Comparison of ENCODE assay signal across 10 cellular contexts in genomic region chr22:30312053-30312452, GRCh38. TPM values are rescaled to one million over a fixed set of nuclear protein-coding genes. Genes with fewer than 3 reads are reported as not detected.
DNase-seq lines count a peak whose midpoint lies in the region; ATAC-seq and TF ChIP-seq lines count a peak whose summit lies in the region.
"Had no signal": no experiment of that assay in that cellular context is flagged by ENCODE, and none has a peak within 500 bp of the region (broad histone marks: within the 10 kb centered on the region; RNA-seq: fewer than 3 reads in every experiment).

No MANE protein-coding gene starts in this region.

- H3K27ac Mint-ChIP-seq in activated naive CD4-positive, alpha-beta T cell treated with anti-CD3 and anti-CD28 coated beads, Interleukin-2, amount 10 ng/mL, durations not matched to agents 7 days and 5 days: peak overlapping the region; percentile 6
- H3K27ac Mint-ChIP-seq in activated naive CD8-positive, alpha-beta T cell treated with anti-CD3 and anti-CD28 coated beads, Interleukin-2, amount 10 ng/mL, durations not matched to agents 7 days and 5 days: peak overlapping the region; percentile 63
- peak overlapping the region; percentile 95 for H3K27ac Mint-ChIP-seq in type B pancreatic cell

- H3K9me3 Mint-ChIP-seq in activated naive CD4-positive, alpha-beta T cell treated with anti-CD3 and anti-CD28 coated beads, Interleukin-2, amount 10 ng/mL, durations not matched to agents 7 days and 5 days: no peaks in the 10 kb centered on the region
- no peaks in the 10 kb centered on the region for H3K9me3 Mint-ChIP-seq in activated naive CD8-positive, alpha-beta T cell treated with anti-CD3 and anti-CD28 coated beads, Interleukin-2, amount 10 ng/mL, durations not matched to agents 7 days and 5 days
- no peaks in the 10 kb centered on the region for H3K9me3 Mint-ChIP-seq in type B pancreatic cell

- no peaks in the 10 kb centered on the region for H3K27me3 Mint-ChIP-seq in activated naive CD4-positive, alpha-beta T cell treated with anti-CD3 and anti-CD28 coated beads, Interleukin-2, amount 10 ng/mL, durations not matched to agents 7 days and 5 days
- no peaks in the 10 kb centered on the region for H3K27me3 Mint-ChIP-seq in activated naive CD8-positive, alpha-beta T cell treated with anti-CD3 and anti-CD28 coated beads, Interleukin-2, amount 10 ng/mL, durations not matched to agents 7 days and 5 days
- no peaks in the 10 kb centered on the region for H3K27me3 Mint-ChIP-seq in type B pancreatic cell

- H3K4me3 Mint-ChIP-seq in activated naive CD4-positive, alpha-beta T cell treated with anti-CD3 and anti-CD28 coated beads, Interleukin-2, amount 10 ng/mL, durations not matched to agents 7 days and 5 days: no peak overlapping the region
- no peak overlapping the region for H3K4me3 Mint-ChIP-seq in activated naive CD8-positive, alpha-beta T cell treated with anti-CD3 and anti-CD28 coated beads, Interleukin-2, amount 10 ng/mL, durations not matched to agents 7 days and 5 days
- peak overlapping the region; percentile 76 for H3K4me3 Mint-ChIP-seq in type B pancreatic cell

- DNase-seq in activated naive CD4-positive, alpha-beta T cell treated with anti-CD3 and anti-CD28 coated beads, Interleukin-2, amount 10 ng/mL, durations not matched to agents 7 days and 5 days: no peak
- no peak for DNase-seq in activated naive CD4-positive, alpha-beta T cell (lab: John Stamatoyannopoulos, UW)
- no peak for DNase-seq in activated naive CD8-positive, alpha-beta T cell treated with anti-CD3 and anti-CD28 coated beads, Interleukin-2, amount 10 ng/mL, durations not matched to agents 7 days and 5 days
- no peak for DNase-seq in left colon
- DNase-seq in type B pancreatic cell (ENCODE audit: extremely low spot score, unreplicated experiment): no peak
- no peak for DNase-seq in DMS 273 (lab: John Stamatoyannopoulos, UW; ENCODE audit: unreplicated experiment)
- DNase-seq in NCI-H2107 (lab: John Stamatoyannopoulos, UW): no peak
- DNase-seq: central memory CD4-positive, alpha-beta T cell had no signal

- no peak for ATAC-seq in activated naive CD8-positive, alpha-beta T cell treated with anti-CD3 and anti-CD28 coated beads, Interleukin-2, amount 10 ng/mL, durations not matched to agents 7 days and 5 days (ENCODE audit: low read depth)
- peak; percentile 10 for ATAC-seq in left colon
- no peak for ATAC-seq in HG02642 (IDR thresholded peaks at IDR 0.05; ENCODE audit: poor library complexity, unreplicated experiment)

- TF ChIP-seq CTCF in type B pancreatic cell (conservative IDR thresholded peaks at IDR 0.05): no peak

- peaks cover 96% of the 10 kb centered on the region for H3K4me1 Mint-ChIP-seq in activated naive CD4-positive, alpha-beta T cell treated with anti-CD3 and anti-CD28 coated beads, Interleukin-2, amount 10 ng/mL, durations not matched to agents 7 days and 5 days
- peaks cover 75% of the 10 kb centered on the region for H3K4me1 Mint-ChIP-seq in activated naive CD8-positive, alpha-beta T cell treated with anti-CD3 and anti-CD28 coated beads, Interleukin-2, amount 10 ng/mL, durations not matched to agents 7 days and 5 days
- H3K4me1 Mint-ChIP-seq in type B pancreatic cell (ENCODE audit: unreplicated experiment): peaks cover 51% of the 10 kb centered on the region

- POLR2A ChIA-PET in activated naive CD8-positive, alpha-beta T cell treated with anti-CD3 and anti-CD28 coated beads, Interleukin-2, amount 10 ng/mL, durations not matched to agents 7 days and 5 days (lab: Charles Lee): interaction anchor here (1.1 to 2.3 kb wide), 2 partner anchors 14 to 23 kb away, joined by 3 to 16 read pairs; partner anchors contain the start of genes CASTOR1 and TBC1D10A

- intact Hi-C loops in left colon (cut with DNase I, micrococcal nuclease): no loop called here

- CTCF ChIA-PET in activated naive CD4-positive, alpha-beta T cell treated with anti-CD3 and anti-CD28 coated beads, Interleukin-2, amount 10 ng/mL, durations not matched to agents 7 days and 5 days (lab: Charles Lee): no interaction called here

- peaks cover 67% of the 10 kb centered on the region for H3K36me3 Mint-ChIP-seq in activated naive CD4-positive, alpha-beta T cell treated with anti-CD3 and anti-CD28 coated beads, Interleukin-2, amount 10 ng/mL, durations not matched to agents 7 days and 5 days
- H3K36me3 Mint-ChIP-seq in activated naive CD8-positive, alpha-beta T cell treated with anti-CD3 and anti-CD28 coated beads, Interleukin-2, amount 10 ng/mL, durations not matched to agents 7 days and 5 days: peaks cover 47% of the 10 kb centered on the region
- peaks cover 10% of the 10 kb centered on the region for H3K36me3 Mint-ChIP-seq in type B pancreatic cell

RNA-seq across cellular contexts. Expression of gene TBC1D10A, which starts 14.7 kb away (rescaled TPM):
- 10 to 100 TPM; 54.0 to 54.2 TPM for total RNA-seq in activated naive CD8-positive, alpha-beta T cell treated with anti-CD3 and anti-CD28 coated beads, Interleukin-2, amount 10 ng/mL, durations not matched to agents 7 days and 5 days
- total RNA-seq in left colon: 10 to 100 TPM; 32.0 to 41.2 TPM
- total RNA-seq in type B pancreatic cell (ENCODE audit: low replicate concordance): 15.3 and 21.5 TPM in 2 replicates

RNA-seq across cellular contexts. Expression of gene CASTOR1, which starts 22.7 kb away (rescaled TPM):
- total RNA-seq in activated naive CD8-positive, alpha-beta T cell treated with anti-CD3 and anti-CD28 coated beads, Interleukin-2, amount 10 ng/mL, durations not matched to agents 7 days and 5 days: 10 to 100 TPM; 24.2 to 27.5 TPM
- total RNA-seq in left colon (1 to 10 TPM; 3.7 to 4.2 TPM), type B pancreatic cell (ENCODE audit: low replicate concordance) (11.4 TPM in 2 replicates)

RNA-seq across cellular contexts. Expression of gene SF3A1, which starts 44.6 kb away (rescaled TPM):
- 100 to 1,000 TPM; 220 to 233 TPM for total RNA-seq in activated naive CD8-positive, alpha-beta T cell treated with anti-CD3 and anti-CD28 coated beads, Interleukin-2, amount 10 ng/mL, durations not matched to agents 7 days and 5 days
- 100 to 1,000 TPM; 134 to 146 TPM for total RNA-seq in left colon
- total RNA-seq in type B pancreatic cell (ENCODE audit: low replicate concordance): 160 and 190 TPM in 2 replicates

RNA-seq across cellular contexts. Expression of gene CCDC157, which starts 44.8 kb away (rescaled TPM):
- 1 to 10 TPM; 4.0 to 4.7 TPM for total RNA-seq in activated naive CD8-positive, alpha-beta T cell treated with anti-CD3 and anti-CD28 coated beads, Interleukin-2, amount 10 ng/mL, durations not matched to agents 7 days and 5 days
- total RNA-seq in left colon: 1 to 10 TPM; 1.6 to 2.3 TPM
- 6.9 and 9.4 TPM in 2 replicates for total RNA-seq in type B pancreatic cell (ENCODE audit: low replicate concordance)

RNA-seq across cellular contexts. Expression of gene OSM, which starts 45.4 kb away (rescaled TPM):
- total RNA-seq in activated naive CD8-positive, alpha-beta T cell treated with anti-CD3 and anti-CD28 coated beads, Interleukin-2, amount 10 ng/mL, durations not matched to agents 7 days and 5 days: 100 to 1,000 TPM; 125 to 142 TPM
- total RNA-seq in left colon (under 1 TPM in 1 of 2 donors, not detected in 1; 0.20 TPM), type B pancreatic cell (ENCODE audit: low replicate concordance) (not detected in 2 replicates)
- total RNA-seq: pulmonary artery endothelial cell had no signal

Comparison
In these comparisons a context has a peak if more than half of its experiments do, and no peak if none do; other contexts are left out.
1. H3K27ac Mint-ChIP-seq: peak in every context shown above with its lines; median percentile 95 in type B pancreatic cell; 63 in activated naive CD8-positive, alpha-beta T cell treated with anti-CD3 and anti-CD28 coated beads, Interleukin-2, amount 10 ng/mL, durations not matched to agents 7 days and 5 days; 6 in activated naive CD4-positive, alpha-beta T cell treated with anti-CD3 and anti-CD28 coated beads, Interleukin-2, amount 10 ng/mL, durations not matched to agents 7 days and 5 days.